ENCODE assay signal across 18 cellular contexts in the genomic region with DNA sequence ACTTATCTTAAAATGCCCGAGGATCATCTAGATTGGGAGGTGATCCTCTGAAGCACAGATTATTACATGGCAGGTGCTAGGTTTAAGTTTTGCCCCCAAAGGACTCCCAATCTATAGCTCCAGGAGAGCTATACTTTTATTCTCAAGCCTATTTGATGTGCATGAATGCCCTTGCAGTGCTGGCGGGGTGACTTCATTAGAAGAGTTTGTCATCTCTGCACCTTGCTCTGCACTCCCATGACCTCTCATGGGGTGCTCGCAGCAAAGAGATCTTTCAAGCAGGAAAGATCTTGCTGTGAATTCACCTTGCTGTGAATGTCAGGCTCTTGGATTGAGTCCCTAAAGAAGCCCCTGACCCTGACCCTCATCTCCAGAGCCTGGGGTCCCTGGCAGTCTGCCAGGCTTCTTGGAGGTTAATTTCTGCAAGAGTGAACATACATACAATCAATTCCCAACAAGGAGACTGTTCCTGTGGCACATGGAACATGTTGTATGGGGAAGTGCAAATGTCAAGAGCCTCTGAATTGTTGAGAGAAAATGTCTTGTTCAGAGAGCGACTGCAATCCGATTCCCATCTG. TPM values are rescaled to one million over a fixed set of nuclear protein-coding genes. Genes with fewer than 3 reads are reported as not detected.
DNase-seq lines count a peak whose midpoint lies in the region; ATAC-seq and TF ChIP-seq lines count a peak whose summit lies in the region.
"Had no signal": no experiment of that assay in that cellular context is flagged by ENCODE, and none has a peak within 500 bp of the region (broad histone marks: within the 10 kb centered on the region; RNA-seq: fewer than 3 reads in every experiment).

No MANE protein-coding gene starts in this region.

- H3K27ac Mint-ChIP-seq in activated CD4-positive, alpha-beta T cell treated with anti-CD3 and anti-CD28 coated beads for 36 hours, result no peak overlapping the region
- H3K27ac Mint-ChIP-seq: IgD-negative memory B cell, T-cell had no signal

- no peak for TF ChIP-seq POLR2A in spleen (IDR thresholded peaks at IDR 0.05)

- peaks cover 0 to 14% (median 4%) of the 10 kb centered on the region in 6 donors for H3K4me1 ChIP-seq in spleen
- H3K4me1 ChIP-seq: Caco-2 had no signal

- H3K4me1 Mint-ChIP-seq in activated CD4-positive, alpha-beta T cell treated with anti-CD3 and anti-CD28 coated beads for 36 hours, result no peaks in the 10 kb centered on the region
- H3K4me1 Mint-ChIP-seq: T-cell had no signal

- no peaks in the 10 kb centered on the region for H3K36me3 Mint-ChIP-seq in activated CD4-positive, alpha-beta T cell treated with anti-CD3 and anti-CD28 coated beads for 36 hours (ENCODE audit: low read depth)
- H3K36me3 Mint-ChIP-seq: IgD-negative memory B cell, T-cell had no signal

- CTCF ChIA-PET in activated CD4-positive, alpha-beta T cell treated with anti-CD3 and anti-CD28 coated beads for 36 hours (lab: Charles Lee), result no interaction called here

- TF ChIP-seq CTCF in spleen (IDR thresholded peaks at IDR 0.05 in 8 of 11, conservative IDR thresholded peaks at IDR 0.05 in 3 of 11), result no peak

- peak; percentile 52 for ATAC-seq in GM18868 (IDR thresholded peaks at IDR 0.05; ENCODE audit: unreplicated experiment)
- no peak for ATAC-seq in activated CD4-positive, alpha-beta T cell treated with anti-CD3 and anti-CD28 coated beads for 36 hours
- ATAC-seq: T-cell had no signal

- peaks cover 0 to 22% (median 11%) of the 10 kb centered on the region in 8 donors for H3K9me3 ChIP-seq in spleen

- H3K4me3 Mint-ChIP-seq in activated CD4-positive, alpha-beta T cell treated with anti-CD3 and anti-CD28 coated beads for 36 hours, result no peak overlapping the region
- H3K4me3 Mint-ChIP-seq: T-cell had no signal

- H3K27me3 Mint-ChIP-seq in activated CD4-positive, alpha-beta T cell treated with anti-CD3 and anti-CD28 coated beads for 36 hours, result peaks cover 15% of the 10 kb centered on the region

- H3K4me3 ChIP-seq in spleen, result no peak overlapping the region
- H3K4me3 ChIP-seq: BLaER1 treated with 17β-estradiol and CSF1 and Interleukin-3, amounts not matched to agents 10 nM and 100 nM; PC-9; SK-N-MC had no signal

- no peak overlapping the region for H3K27ac ChIP-seq in spleen
- H3K27ac ChIP-seq: PC-9, SK-N-MC, VCaP had no signal

- DNase-seq in DMS 273 (lab: John Stamatoyannopoulos, UW; ENCODE audit: unreplicated experiment) (peak; percentile 46), DMS 273 treated with DMSO at 0.1 percent for 48 hours (lab: John Stamatoyannopoulos, UW) (no peak), NCI-H2107 (lab: John Stamatoyannopoulos, UW) (peak; percentile 39), NCI-H69 (lab: John Stamatoyannopoulos, UW) (peak; percentile 48), activated T-cell treated with anti-CD3 and anti-CD28 coated beads for 4 hours (no peak), spleen (no peak)
- no peak for DNase-seq in activated CD4-positive, alpha-beta T cell treated with anti-CD3 and anti-CD28 coated beads for 36 hours
- DNase-seq: Caco-2, H7, NCI-H1930, NCI-H524 treated with DMSO at 0.1 percent for 48 hours, PC-9, T-cell had no signal

- intact Hi-C loops in activated CD4-positive, alpha-beta T cell treated with anti-CD3 and anti-CD28 coated beads for 36 hours (cut with DNase I, micrococcal nuclease), result no loop called here
- intact Hi-C loops in spleen (cut with DNase I; ENCODE audit: low total_unique reads), result no loop called here

- H3K27me3 ChIP-seq in spleen (replicated peaks in 1 of 7), result no peaks in the 10 kb centered on the region
- H3K27me3 ChIP-seq: BLaER1 treated with 17β-estradiol and CSF1 and Interleukin-3, amounts not matched to agents 10 nM and 100 nM had no signal

- WGBS in spleen, 5 donors, result 72 to 87% (median 81%) methylated on average over 4 to 5 of the region's 5 CpGs

- no peaks in the 10 kb centered on the region for H3K36me3 ChIP-seq in spleen

- peaks cover 2% of the 10 kb centered on the region for H3K9me3 Mint-ChIP-seq in activated CD4-positive, alpha-beta T cell treated with anti-CD3 and anti-CD28 coated beads for 36 hours (ENCODE audit: low read depth)

- POLR2A ChIA-PET in activated CD4-positive, alpha-beta T cell treated with anti-CD3 and anti-CD28 coated beads for 36 hours (lab: Charles Lee), result no interaction called here

RNA-seq across cellular contexts. Expression of gene FAM43A, which starts 45.9 kb away (rescaled TPM):
- 1 to 10 TPM; 5.0 to 5.1 TPM for total RNA-seq in activated CD4-positive, alpha-beta T cell treated with anti-CD3 and anti-CD28 coated beads for 36 hours
- 100 to 1,000 TPM in 1 of 7 donors, 10 to 100 TPM in 6; 51.8 to 102 (median 74.0) TPM for total RNA-seq in spleen
- polyA plus RNA-seq in spleen, result 10 to 100 TPM; 16.9 to 62.8 (median 18.6) TPM

RNA-seq across cellular contexts. Expression of gene LSG1, which starts 59.6 kb away (rescaled TPM):
- total RNA-seq in activated CD4-positive, alpha-beta T cell treated with anti-CD3 and anti-CD28 coated beads for 36 hours, result 10 to 100 TPM; 41.4 to 43.9 TPM
- total RNA-seq in spleen, result 10 to 100 TPM; 33.1 to 58.0 (median 44.1) TPM
- polyA plus RNA-seq in spleen, result 10 to 100 TPM; 10.8 to 26.3 (median 15.6) TPM

Comparison
In these comparisons a context has a peak if more than half of its experiments do, and no peak if none do; other contexts are left out.
1. DNase-seq: peak in DMS 273 (single experiment), NCI-H2107 (single experiment) and NCI-H69 (single experiment); none in DMS 273 treated with DMSO at 0.1 percent for 48 hours (single experiment), activated T-cell treated with anti-CD3 and anti-CD28 coated beads for 4 hours (single experiment), activated CD4-positive, alpha-beta T cell treated with anti-CD3 and anti-CD28 coated beads for 36 hours (single experiment) and spleen (single experiment).
2. RNA of gene FAM43A, which starts 45.9 kb away (total RNA-seq): 51.8 to 102 TPM in spleen; 5.0 to 5.1 TPM in activated CD4-positive, alpha-beta T cell treated with anti-CD3 and anti-CD28 coated beads for 36 hours; every median in the first group is over 4 times any median in the second.